Comparison of ENCODE assay signal across 13 cellular contexts in the genomic region with DNA sequence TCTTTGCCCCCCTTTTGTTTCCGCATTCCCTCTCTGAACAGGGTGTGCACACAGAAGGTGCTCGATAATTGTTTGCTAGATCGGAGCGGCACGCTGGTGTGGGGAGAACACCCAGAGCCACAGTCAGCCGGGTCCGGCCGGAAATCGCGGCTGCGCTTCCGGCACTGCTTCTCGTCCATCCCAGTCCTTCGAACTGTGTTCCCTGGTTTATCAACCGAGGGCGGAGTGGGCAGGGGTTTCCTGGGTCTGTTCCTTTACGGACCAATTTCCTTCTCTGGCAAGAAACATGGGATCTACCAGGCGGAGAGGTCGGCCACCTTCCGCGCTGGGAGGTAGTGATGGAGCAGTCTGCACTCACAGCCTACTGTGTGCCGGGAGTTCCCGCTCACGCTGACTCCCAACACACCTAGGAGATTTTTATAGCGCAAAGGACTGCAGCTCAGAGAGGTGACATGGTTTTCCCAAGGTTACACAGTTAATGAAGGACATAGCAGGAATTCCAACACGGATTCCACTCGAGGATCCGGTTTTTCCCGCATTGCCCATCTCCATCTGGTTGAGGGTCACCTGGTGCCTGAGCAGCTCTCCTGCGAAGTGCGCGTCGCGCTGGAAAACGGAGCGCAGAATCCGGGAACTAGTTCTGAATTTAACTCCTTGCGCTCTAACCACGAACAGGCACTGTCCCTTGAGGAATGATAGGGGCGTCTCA. TPM values are rescaled to one million over a fixed set of nuclear protein-coding genes. Genes with fewer than 3 reads are reported as not detected.
DNase-seq lines count a peak whose midpoint lies in the region; TF ChIP-seq lines count a peak whose summit lies in the region.
"Had no signal": no experiment of that assay in that cellular context is flagged by ENCODE, and none has a peak within 500 bp of the region (broad histone marks: within the 10 kb centered on the region; RNA-seq: fewer than 3 reads in every experiment).

No MANE protein-coding gene starts in this region.

- H3K27me3 Mint-ChIP-seq in T-helper 1 cell treated with Interleukin-12 subunit alpha and Interleukin-12 subunit beta and Interleukin-4 antibody, amounts not matched to agents 30 μg/mL and 1 μg/mL, for 36 hours (ENCODE audit: low read depth), result peaks cover 82% of the 10 kb centered on the region

- H3K36me3 Mint-ChIP-seq in T-helper 1 cell treated with Interleukin-12 subunit alpha and Interleukin-12 subunit beta and Interleukin-4 antibody, amounts not matched to agents 30 μg/mL and 1 μg/mL, for 36 hours (ENCODE audit: low read depth), result peaks cover 3% of the 10 kb centered on the region
- H3K36me3 Mint-ChIP-seq: activated naive CD4-positive, alpha-beta T cell treated with anti-CD3 and anti-CD28 coated beads, Interleukin-2, amount 50 U/mL, for 24 hours had no signal

- H3K9ac ChIP-seq in smooth muscle cell (ENCODE audit: low read depth), result no peak overlapping the region

- 6% methylated on average over 40 of the region's 40 CpGs for WGBS in hepatocyte (ENCODE audit: low lambda C conversion rate, missing lambda C conversion rate)
- WGBS in smooth muscle cell (ENCODE audit: low lambda C conversion rate), result 2% methylated on average over 40 of the region's 40 CpGs

- H4K20me1 ChIP-seq in hepatocyte (ENCODE audit: insufficient read depth, poor library complexity, severe bottlenecking), result peaks cover 9% of the 10 kb centered on the region
- H4K20me1 ChIP-seq in smooth muscle cell (ENCODE audit: low read depth), result peaks cover 24% of the 10 kb centered on the region

- H3K4me1 Mint-ChIP-seq in T-helper 1 cell treated with Interleukin-12 subunit alpha and Interleukin-12 subunit beta and Interleukin-4 antibody, amounts not matched to agents 30 μg/mL and 1 μg/mL, for 36 hours (ENCODE audit: low read depth), result peaks cover 1% of the 10 kb centered on the region

- no peaks in the 10 kb centered on the region for H3K9me2 ChIP-seq in hepatocyte (replicated peaks; ENCODE audit: insufficient read depth)

- no peak overlapping the region for H3K4me3 ChIP-seq in hepatocyte
- peak overlapping the region; percentile 46 for H3K4me3 ChIP-seq in smooth muscle cell

- H3K4me2 ChIP-seq in hepatocyte (peak overlapping the region; percentile 87), smooth muscle cell (peak overlapping the region; percentile 91)

- H3K27me3 ChIP-seq in hepatocyte, result peaks cover 95% of the 10 kb centered on the region
- H3K27me3 ChIP-seq in smooth muscle cell (ENCODE audit: low read depth), result peaks cover 89% of the 10 kb centered on the region

- H3K9me3 Mint-ChIP-seq in T-helper 1 cell treated with Interleukin-12 subunit alpha and Interleukin-12 subunit beta and Interleukin-4 antibody, amounts not matched to agents 30 μg/mL and 1 μg/mL, for 36 hours, result no peaks in the 10 kb centered on the region
- H3K9me3 Mint-ChIP-seq: activated naive CD4-positive, alpha-beta T cell treated with anti-CD3 and anti-CD28 coated beads, Interleukin-2, amount 50 U/mL, for 24 hours had no signal

- peak overlapping the region; percentile 89 for H3K27ac ChIP-seq in hepatocyte
- no peak overlapping the region for H3K27ac ChIP-seq in smooth muscle cell (ENCODE audit: low read depth)

- peak overlapping the region; percentile 70 for H3K27ac Mint-ChIP-seq in T-helper 1 cell treated with Interleukin-12 subunit alpha and Interleukin-12 subunit beta and Interleukin-4 antibody, amounts not matched to agents 30 μg/mL and 1 μg/mL, for 36 hours
- H3K27ac Mint-ChIP-seq: activated naive CD4-positive, alpha-beta T cell treated with anti-CD3 and anti-CD28 coated beads, Interleukin-2, amount 50 U/mL, for 24 hours had no signal

- H3K4me1 ChIP-seq in hepatocyte (ENCODE audit: insufficient read depth) (peaks cover 19% of the 10 kb centered on the region), smooth muscle cell (ENCODE audit: low read depth) (peaks cover 11% of the 10 kb centered on the region)

- DNase-seq in T-helper 1 cell (no peak), UCSD-AML1 (lab: John Stamatoyannopoulos, UW; ENCODE audit: unreplicated experiment) (peak; percentile 37), hepatocyte (ENCODE audit: low spot score) (peak; percentile 35), smooth muscle cell (lab: John Stamatoyannopoulos, UW; ENCODE audit: unreplicated experiment) (no peak), COLO829 (ENCODE audit: low spot score) (no peak), NCI-H774 (lab: John Stamatoyannopoulos, UW) (no peak), SIG-M5 treated with dmso at 0.1 percent for 504 hours (lab: John Stamatoyannopoulos, UW; ENCODE audit: unreplicated experiment) (no peak)
- DNase-seq: HCEC 1CT; midbrain; NCI-H2081 treated with DMSO at 0.1 percent for 48 hours; stimulated activated naive CD4-positive, alpha-beta T cell treated with Interleukin-2 at 50 U/mL for 16 hours had no signal

- H2AFZ ChIP-seq in hepatocyte (peak overlapping the region; percentile 39), smooth muscle cell (ENCODE audit: low read depth) (peak overlapping the region; percentile 85)

- peaks cover 15% of the 10 kb centered on the region for H3F3A ChIP-seq in smooth muscle cell (ENCODE audit: low read depth)

- no peaks in the 10 kb centered on the region for H3K9me3 ChIP-seq in hepatocyte (ENCODE audit: low read depth)
- H3K9me3 ChIP-seq in smooth muscle cell (replicated peaks; ENCODE audit: low read depth), result no peaks in the 10 kb centered on the region

- H3K4me3 Mint-ChIP-seq in T-helper 1 cell treated with Interleukin-12 subunit alpha and Interleukin-12 subunit beta and Interleukin-4 antibody, amounts not matched to agents 30 μg/mL and 1 μg/mL, for 36 hours, result no peak overlapping the region
- H3K4me3 Mint-ChIP-seq: activated naive CD4-positive, alpha-beta T cell treated with anti-CD3 and anti-CD28 coated beads, Interleukin-2, amount 50 U/mL, for 24 hours had no signal

- TF ChIP-seq CTCF in hepatocyte (IDR thresholded peaks at IDR 0.05; ENCODE audit: poor library complexity), result no peak
- no peak for TF ChIP-seq CTCF in smooth muscle cell (IDR thresholded peaks at IDR 0.05; ENCODE audit: borderline replicate concordance, insufficient read depth, poor library complexity, severe bottlenecking)

- H3K36me3 ChIP-seq in hepatocyte (replicated peaks; ENCODE audit: insufficient read depth, low read depth), result no peaks in the 10 kb centered on the region
- H3K36me3 ChIP-seq in smooth muscle cell (ENCODE audit: low read depth), result no peaks in the 10 kb centered on the region

- H3K79me2 ChIP-seq in hepatocyte (peaks cover 23% of the 10 kb centered on the region), smooth muscle cell (ENCODE audit: low read depth) (peaks cover 14% of the 10 kb centered on the region)

RNA-seq across cellular contexts. Expression of gene MSX1, which starts 6.8 kb away (rescaled TPM):
- total RNA-seq in hepatocyte, result 25.4 and 25.7 TPM in 2 replicates
- 22.9 and 30.4 TPM in 2 replicates for polyA plus RNA-seq in hepatocyte
- total RNA-seq in smooth muscle cell, result 13.4 and 15.5 TPM in 2 replicates
- 27.5 and 34.1 TPM in 2 replicates for polyA plus RNA-seq in smooth muscle cell

Comparison
In these comparisons a context has a peak if more than half of its experiments do, and no peak if none do; other contexts are left out.
1. DNase-seq: peak in UCSD-AML1 (single experiment) and hepatocyte (single experiment); none in T-helper 1 cell (0 of 5), smooth muscle cell (single experiment), COLO829 (single experiment), NCI-H774 (single experiment) and SIG-M5 treated with dmso at 0.1 percent for 504 hours (single experiment).